Comparison of ENCODE assay signal across 24 cellular contexts in genomic region chrX:40976971-40977370, GRCh38.
"Had no signal": no experiment of that assay in that cellular context is flagged by ENCODE, and none has a peak within 500 bp of the region (broad histone marks: within the 10 kb centered on the region; RNA-seq: fewer than 3 reads in every experiment).

No MANE protein-coding gene starts in this region.

- H3K9me3 ChIP-seq: MG63 had no signal

- ATAC-seq: Panc1, SK-N-SH treated with all-trans-retinoic acid at 6 μM for 48 hours had no signal

- H3K27ac ChIP-seq: HL-60, RWPE1 had no signal

- H3K4me3 ChIP-seq: MG63 had no signal

- H3K27me3 ChIP-seq: MG63 had no signal

- H3K36me3 ChIP-seq: MG63 had no signal

- FAIRE-seq: HTR-8/SVneo had no signal

- DNase-seq: Karpas-422, KG1, MG63, NCI-H1092, NCI-H1105 treated with DMSO at 0.1 percent for 48 hours, NCI-H1417 treated with DMSO at 0.1 percent for 48 hours, NCI-H146, NCI-H1694 treated with DMSO at 0.1 percent for 48 hours, NCI-H1930, NCI-H2081, NCI-H2107, NCI-H226, NCI-H446, NCI-H510A, NCI-H524 treated with DMSO at 0.1 percent for 48 hours, NCI-H69, NCI-H774, SHP77, T-helper 1 cell had no signal
